8 cellular contexts compared by ENCODE assay signal in genomic region chr11:45252134-45252856, GRCh38. TPM values are rescaled to one million over a fixed set of nuclear protein-coding genes. Genes with fewer than 3 reads are reported as not detected.
DNase-seq lines count a peak whose midpoint lies in the region; ATAC-seq, FAIRE-seq and TF ChIP-seq lines count a peak whose summit lies in the region.

No MANE protein-coding gene starts in this region.

- H3K36me3 Mint-ChIP-seq in nephron (ENCODE audit: low read depth): no peaks in the 10 kb centered on the region

- no peaks in the 10 kb centered on the region for H3K9me3 Mint-ChIP-seq in nephron

- H2AFZ ChIP-seq in H1 (ENCODE audit: low read length): peak overlapping the region; percentile 28; the same call in 1 of the 2 replicates

- no peak overlapping the region for H3K4me3 Mint-ChIP-seq in nephron

- H2BK12ac ChIP-seq in H1 (ENCODE audit: low read depth, low read length): peak overlapping the region; percentile 68; the same call in 1 of the 2 replicates

- H3K27me3 ChIP-seq in H1 (replicated peaks in 1 of 4; ENCODE audit: control insufficient read depth in 3 of 4, extremely low read depth in 1 of 4, insufficient read depth in 3 of 4, low read length in 3 of 4): no peaks in the 10 kb centered on the region

- no peak overlapping the region for H3K9ac ChIP-seq in H1 (replicated peaks in 1 of 4; ENCODE audit: extremely low read depth in 1 of 4, low read depth in 3 of 4, low read length in 3 of 4)

- DNase-seq in DMS53 treated with DMSO at 0.1 percent for 48 hours (lab: John Stamatoyannopoulos, UW; ENCODE audit: unreplicated experiment) (peak; percentile 33), HEK293T (ENCODE audit: extremely low spot score) (peak; percentile 86), SHP77 (lab: John Stamatoyannopoulos, UW) (peak; percentile 74 to 75), H1 (ENCODE audit: low read depth in 1 of 2, low spot score in 2 of 2) (peak; percentile 54 to 96)
- no peak for DNase-seq in central memory CD4-positive, alpha-beta T cell

- no peak overlapping the region for H2BK20ac ChIP-seq in H1 (ENCODE audit: low read length)

- H4K8ac ChIP-seq in H1 (ENCODE audit: extremely low read depth, insufficient read depth, low read length): 0 out of 2 replicates have a peak overlapping the region, but pooled peaks have one; percentile 37

- no peak overlapping the region for H3K56ac ChIP-seq in H1 (replicated peaks; ENCODE audit: insufficient read length, low read depth, low read length)

- CTCF ChIA-PET in HEK293T (lab: Yijun Ruan, JAX) (interaction anchor here (0.6 to 2.4 kb wide), 12 partner anchors 8 to 514 kb away, joined by 3 to 12 read pairs (median 4); no protein-coding TSS in a partner anchor), H1 (lab: Charles Lee; ENCODE audit: partially characterized antibody) (interaction anchor here (0.6 to 5.5 kb wide), 38 partner anchors 9 to 306 kb away, joined by 3 to 64 read pairs (median 5); partner anchors contain the start of gene SYT13)

- POLR2A ChIA-PET in HEK293T (lab: Yijun Ruan, JAX): no interaction called here
- POLR2A ChIA-PET in H1 (lab: Charles Lee; ENCODE audit: partially characterized antibody): interaction anchor here (1.5 kb wide), 1 partner anchor 8 kb away, joined by 5 read pairs; no protein-coding TSS in a partner anchor

- no peak for TF ChIP-seq POLR2A in H1 (IDR thresholded peaks at IDR 0.05; ENCODE audit: control extremely low read depth in 1 of 2, low read depth in 2 of 2, low read length in 2 of 2)

- TF ChIP-seq CTCF in H1 (IDR thresholded peaks at IDR 0.05; ENCODE audit: control extremely low read depth in 1 of 3, insufficient read depth in 1 of 3, low read depth in 1 of 3, low read length in 3 of 3) (peak; percentile 90 to 95 (median 92)), nephron (IDR thresholded peaks at IDR 0.05; ENCODE audit: unreplicated experiment in 3 of 3) (peak in 2 of 3 experiments; percentile 26 to 63)

- H3K9me3 ChIP-seq in H1 (ENCODE audit: insufficient read depth in 2 of 2, low read depth in 1 of 2, low read length in 1 of 2): no peaks in the 10 kb centered on the region

- no peaks in the 10 kb centered on the region for H3K79me2 ChIP-seq in H1 (ENCODE audit: control insufficient read depth in 1 of 2, insufficient read depth in 2 of 2, low read length in 2 of 2)

- peaks cover 19% of the 10 kb centered on the region for H3K4me1 Mint-ChIP-seq in nephron

- no peak overlapping the region for H3K4me2 ChIP-seq in H1 (ENCODE audit: insufficient read depth in 1 of 2, low read depth in 2 of 2, low read length in 2 of 2)

- no peaks in the 10 kb centered on the region for H3K36me3 ChIP-seq in H1 (ENCODE audit: control insufficient read depth in 2 of 4, insufficient read depth in 4 of 4, low read length in 3 of 4)

- H3K4me1 ChIP-seq in H1 (replicated peaks in 1 of 4; ENCODE audit: control insufficient read depth in 3 of 4, insufficient read depth in 4 of 4, low read length in 3 of 4): no peaks in the 10 kb centered on the region; a peak in 1 of 7 replicates

- H3K4ac ChIP-seq in H1 (replicated peaks; ENCODE audit: insufficient read length, low read depth, low read length): no peak overlapping the region

- H3K23me2 ChIP-seq in H1 (ENCODE audit: low read depth, low read length): no peaks in the 10 kb centered on the region

- H3K23ac ChIP-seq in H1 (ENCODE audit: insufficient read length): no peak overlapping the region

- H2BK120ac ChIP-seq in H1 (replicated peaks; ENCODE audit: low read depth, low read length): no peak overlapping the region

- no peak overlapping the region for H4K5ac ChIP-seq in H1 (ENCODE audit: insufficient read length, low read depth, low read length)

- ATAC-seq in GM21423 (IDR thresholded peaks at IDR 0.05; ENCODE audit: unreplicated experiment) (no peak), HG03565 (IDR thresholded peaks at IDR 0.05; ENCODE audit: unreplicated experiment) (no peak)

- peak; percentile 48 for FAIRE-seq in H1 (lab: Jason Lieb, UNC)

- peaks cover 21% of the 10 kb centered on the region for H3K27me3 Mint-ChIP-seq in nephron (ENCODE audit: low read depth)

- no peak overlapping the region for H3K4me3 ChIP-seq in H1 (ENCODE audit: extremely low read depth in 1 of 4, insufficient read depth in 2 of 4, low read depth in 3 of 4, low read length in 4 of 4)

- H4K91ac ChIP-seq in H1 (replicated peaks; ENCODE audit: insufficient read length, low read length): no peak overlapping the region

- no peak overlapping the region for H2BK15ac ChIP-seq in H1 (ENCODE audit: low read length)

- no peaks in the 10 kb centered on the region for H4K20me1 ChIP-seq in H1 (replicated peaks in 1 of 2; ENCODE audit: control insufficient read depth in 1 of 2, insufficient read depth in 2 of 2, low read length in 2 of 2)

- no peak overlapping the region for H2AK5ac ChIP-seq in H1 (ENCODE audit: low read depth, low read length)

- H3K14ac ChIP-seq in H1 (ENCODE audit: insufficient read length): no peak overlapping the region

- peak; percentile 83 to 86 for TF ChIP-seq RAD21 in H1 (IDR thresholded peaks at IDR 0.05 in 1 of 2, conservative IDR thresholded peaks at IDR 0.05 in 1 of 2; ENCODE audit: low read depth in 2 of 2, low read length in 2 of 2)

- H3K79me1 ChIP-seq in H1 (ENCODE audit: low read depth, low read length): no peaks in the 10 kb centered on the region; the same call in 1 of the 2 replicates

- no peak; a peak in 1 of 3 replicates for TF ChIP-seq EP300 in H1 (IDR thresholded peaks at IDR 0.05; ENCODE audit: borderline replicate concordance in 1 of 2, low read depth in 2 of 2, low read length in 2 of 2)

- H2BK5ac ChIP-seq in H1 (ENCODE audit: low read depth, low read length): 0 out of 2 replicates have a peak overlapping the region, but pooled peaks have one; percentile 55

- WGBS in H1 (ENCODE audit: extremely low coverage in 1 of 2, insufficient coverage in 1 of 2, insufficient read length in 1 of 2, insufficient replicate concordance in 2 of 2, low coverage in 1 of 2, low lambda C conversion rate in 2 of 2, missing lambda C conversion rate in 1 of 2), 2 experiments: 39% methylated on average over 22 of the region's 22 CpGs; no CpG with 5 or more reads in 1 of the 2 experiments

- no peak overlapping the region for H3K18ac ChIP-seq in H1 (ENCODE audit: extremely low read depth, low read length)

- no peak overlapping the region for H3K27ac ChIP-seq in H1 (ENCODE audit: low read depth, low read length)

- no peak overlapping the region for H3K27ac Mint-ChIP-seq in nephron

TF ChIP-seq in HEK293T, 16 proteins besides CTCF, POLR2A, EP300 and RAD21:
- TF ChIP-seq ZNF384 (IDR thresholded peaks at IDR 0.05) (no peak), SP1 (IDR thresholded peaks at IDR 0.05) (no peak)

TF ChIP-seq in H1, 55 proteins besides CTCF, POLR2A, EP300 and RAD21 (continues in another document):
- TF ChIP-seq CREB1 (IDR thresholded peaks at IDR 0.05): peak; percentile 59
- TF ChIP-seq RXRA (IDR thresholded peaks at IDR 0.05; ENCODE audit: insufficient read depth, low read depth, low read length): no peak
- TF ChIP-seq BRCA1 (IDR thresholded peaks at IDR 0.05; ENCODE audit: low read depth, low read length): no peak
- peak; percentile 48; the same call in 1 of the 2 replicates for TF ChIP-seq MAX (IDR thresholded peaks at IDR 0.05)
- no peak for TF ChIP-seq SRF (IDR thresholded peaks at IDR 0.05; ENCODE audit: low read depth, low read length)
- TF ChIP-seq GABPA (IDR thresholded peaks at IDR 0.05; ENCODE audit: borderline replicate concordance, insufficient read depth, low read length): no peak
- TF ChIP-seq NRF1 (IDR thresholded peaks at IDR 0.05; ENCODE audit: low read depth, low read length): no peak

RNA-seq across cellular contexts. Expression of gene SYT13, which starts 33.8 kb away (rescaled TPM):
- 12.3 and 13.2 TPM in 2 replicates for total RNA-seq in H1 (2021; fragmentation: NEBNext Ultra II Directional; extraction: Animal tissue kit (Norgen Biotek cat#: 25700))
- polyA plus RNA-seq in H1 (2011; rRNA removed): 4.8 and 7.5 TPM in 2 replicates
- 5.8 TPM for polyA plus RNA-seq in H1 (2011; cell fraction: cytosol; rRNA removed)
- polyA plus RNA-seq in H1 (2011; cell fraction: nucleus; rRNA removed): 9.6 TPM
- polyA plus RNA-seq in H1 (2012, experiment 1 of 2): 5.6 to 7.7 TPM (median 5.9 TPM) in 4 replicates
- 2.1 TPM for polyA plus RNA-seq in H1 (2012, experiment 2 of 2)
- polyA plus RNA-seq in H1 (2013, experiment 1 of 2): 6.5 TPM
- 7.3 TPM for polyA plus RNA-seq in H1 (2013, experiment 2 of 2)
- polyA minus RNA-seq in H1 (2011; rRNA and poly(A)+ RNA removed): 23.0 and 28.8 TPM in 2 replicates
- polyA minus RNA-seq in H1 (2011; cell fraction: cytosol; rRNA and poly(A)+ RNA removed): 7.9 TPM
- 4.7 TPM for polyA minus RNA-seq in H1 (2011; cell fraction: nucleus; rRNA and poly(A)+ RNA removed)
